ENCODE assay signal across 8 cellular contexts in genomic region chr3:10890665-10891064, GRCh38.
"Had no signal": no experiment of that assay in that cellular context is flagged by ENCODE, and none has a peak within 500 bp of the region (broad histone marks: within the 10 kb centered on the region; RNA-seq: fewer than 3 reads in every experiment).

No MANE protein-coding gene starts in this region.

- ATAC-seq: GM23338 had no signal

- FAIRE-seq: H1, H54, HTR-8/SVneo had no signal

- H3K4me3 ChIP-seq: GM23338 had no signal

- H3K4me2 ChIP-seq: GM23338 had no signal

- H2AFZ ChIP-seq: GM23338 had no signal

- DNase-seq: H9, HCEC 1CT, HFFc6, KG1 had no signal
